In genomic region chr6:24908555-24908954, GRCh38 we compare ENCODE assay signal across 10 cellular contexts. TPM values are rescaled to one million over a fixed set of nuclear protein-coding genes. Genes with fewer than 3 reads are reported as not detected.
DNase-seq lines count a peak whose midpoint lies in the region; ATAC-seq and TF ChIP-seq lines count a peak whose summit lies in the region.
"Had no signal": no experiment of that assay in that cellular context is flagged by ENCODE, and none has a peak within 500 bp of the region (broad histone marks: within the 10 kb centered on the region; RNA-seq: fewer than 3 reads in every experiment).

No MANE protein-coding gene starts in this region.

- H3K27ac Mint-ChIP-seq in activated B cell treated with CpG ODN at 0.5 μM for 24 hours, result peak overlapping the region; percentile 95
- peak overlapping the region; percentile 98 for H3K27ac Mint-ChIP-seq in memory B cell
- H3K27ac Mint-ChIP-seq in type B pancreatic cell, result no peak overlapping the region

- 40 to 53% methylated on average over 4 of the region's 4 CpGs for WGBS in heart right ventricle, 2 donors

- no peaks in the 10 kb centered on the region for H3K36me3 ChIP-seq in heart right ventricle

- H3K4me1 Mint-ChIP-seq in activated B cell treated with CpG ODN at 0.5 μM for 24 hours (peaks cover 98% of the 10 kb centered on the region), memory B cell (peaks cover 80% of the 10 kb centered on the region), type B pancreatic cell (ENCODE audit: unreplicated experiment) (peaks cover 37% of the 10 kb centered on the region)

- H3K27me3 Mint-ChIP-seq in activated B cell treated with CpG ODN at 0.5 μM for 24 hours, result no peaks in the 10 kb centered on the region
- H3K27me3 Mint-ChIP-seq in memory B cell, result no peaks in the 10 kb centered on the region
- peaks cover 50% of the 10 kb centered on the region for H3K27me3 Mint-ChIP-seq in type B pancreatic cell

- ATAC-seq in heart right ventricle, result peak in 3 of 8 donors; percentile 6 to 58 (median 19)
- no peak for ATAC-seq in left ventricle myocardium superior
- no peak for ATAC-seq in activated B cell treated with CpG ODN at 0.5 μM for 24 hours (ENCODE audit: low read depth)
- no peak for ATAC-seq in memory B cell (ENCODE audit: low read depth)
- ATAC-seq in GM19463 (IDR thresholded peaks at IDR 0.05; ENCODE audit: unreplicated experiment), result no peak
- no peak for ATAC-seq in HG03025 (IDR thresholded peaks at IDR 0.05; ENCODE audit: low FRiP score, unreplicated experiment)
- ATAC-seq: left lobe of liver had no signal

- peak overlapping the region in 7 of 10 donors; percentile 13 to 77 (median 71) for H3K4me3 ChIP-seq in heart right ventricle

- H3K4me3 Mint-ChIP-seq in activated B cell treated with CpG ODN at 0.5 μM for 24 hours, result peak overlapping the region; percentile 91
- H3K4me3 Mint-ChIP-seq in memory B cell, result peak overlapping the region; percentile 90
- peak overlapping the region; percentile 37 for H3K4me3 Mint-ChIP-seq in type B pancreatic cell

- peaks cover 81% of the 10 kb centered on the region for H3K36me3 Mint-ChIP-seq in activated B cell treated with CpG ODN at 0.5 μM for 24 hours (ENCODE audit: low read depth)
- H3K36me3 Mint-ChIP-seq in memory B cell, result peaks cover 65% of the 10 kb centered on the region
- no peaks in the 10 kb centered on the region for H3K36me3 Mint-ChIP-seq in type B pancreatic cell

- intact Hi-C loops in heart right ventricle (cut with DNase I) (loop anchor here in 1 of 10 donors (5.0 kb wide), 1 partner anchor 51 kb away; no protein-coding TSS in a partner anchor), left ventricle myocardium superior (cut with micrococcal nuclease) (no loop called here), activated B cell treated with CpG ODN at 0.5 μM for 24 hours (cut with micrococcal nuclease) (no loop called here)

- peak overlapping the region; percentile 13 to 82 (median 64) for H3K27ac ChIP-seq in heart right ventricle

- no peaks in the 10 kb centered on the region for H3K9me3 Mint-ChIP-seq in activated B cell treated with CpG ODN at 0.5 μM for 24 hours
- no peaks in the 10 kb centered on the region for H3K9me3 Mint-ChIP-seq in memory B cell
- H3K9me3 Mint-ChIP-seq in type B pancreatic cell, result no peaks in the 10 kb centered on the region

- peaks cover 0 to 66% (median 35%) of the 10 kb centered on the region in 9 donors for H3K4me1 ChIP-seq in heart right ventricle

- TF ChIP-seq CTCF in heart right ventricle (IDR thresholded peaks at IDR 0.05) (no peak), activated B cell treated with CpG ODN at 0.5 μM for 24 hours (IDR thresholded peaks at IDR 0.05) (no peak), type B pancreatic cell (conservative IDR thresholded peaks at IDR 0.05) (no peak)

- peaks cover 0 to under 1% (median 0%) of the 10 kb centered on the region in 11 donors for H3K9me3 ChIP-seq in heart right ventricle

- DNase-seq in heart right ventricle (no peak), left ventricle myocardium superior (no peak), activated B cell treated with CpG ODN at 0.5 μM for 24 hours (no peak), memory B cell (ENCODE audit: low spot score in 2 of 2) (no peak), type B pancreatic cell (ENCODE audit: extremely low spot score, unreplicated experiment) (no peak)
- DNase-seq in stimulated activated CD4-positive, alpha-beta T cell treated with anti-CD3 and anti-CD28 coated beads, Interleukin-4, amount 100 ng/mL, for 1 hour, result no peak
- DNase-seq: activated CD8-positive, alpha-beta memory T cell treated with anti-CD3 and anti-CD28 coated beads for 24 hours had no signal

- CTCF ChIA-PET in activated B cell treated with CpG ODN at 0.5 μM for 24 hours (lab: Charles Lee), result interaction anchor here (0.6 to 4.3 kb wide), 7 partner anchors 10 to 117 kb away, joined by 3 to 62 read pairs (median 16); partner anchors contain the start of gene RIPOR2

- POLR2A ChIA-PET in activated B cell treated with CpG ODN at 0.5 μM for 24 hours (lab: Charles Lee), result interaction anchor here (0.8 to 8.3 kb wide), 7 partner anchors 9 to 127 kb away, joined by 3 to 111 read pairs (median 22); partner anchors contain the start of gene RIPOR2

- no peaks in the 10 kb centered on the region for H3K27me3 ChIP-seq in heart right ventricle

RNA-seq across cellular contexts. Expression of gene RIPOR2, which starts 27.2 kb away (rescaled TPM):
- total RNA-seq in heart right ventricle, result 10 to 100 TPM in 1 of 10 donors, 1 to 10 TPM in 9; 2.0 to 14.5 (median 4.6) TPM
- polyA plus RNA-seq in heart right ventricle, result 1 to 10 TPM; 1.2 to 1.4 TPM
- 3.6 TPM for total RNA-seq in left ventricle myocardium superior
- 260 and 302 TPM in 2 replicates for total RNA-seq in activated B cell treated with CpG ODN at 0.5 μM for 24 hours
- total RNA-seq in type B pancreatic cell (ENCODE audit: low replicate concordance), result 2.1 and 4.2 TPM in 2 replicates

Comparison
In these comparisons a context has a peak if more than half of its experiments do, and no peak if none do; other contexts are left out.
1. H3K4me3 Mint-ChIP-seq: peak in every context shown above with its lines; median percentile 91 in activated B cell treated with CpG ODN at 0.5 μM for 24 hours; 90 in memory B cell; 37 in type B pancreatic cell.
2. RNA of gene RIPOR2, which starts 27.2 kb away (total RNA-seq): 260 to 302 TPM in activated B cell treated with CpG ODN at 0.5 μM for 24 hours; 2.0 to 14.5 TPM in heart right ventricle, 2.1 to 4.2 TPM in type B pancreatic cell and 3.6 TPM in left ventricle myocardium superior (single experiment); every median in the first group is over 10 times any median in the second.